13 cellular contexts compared by ENCODE assay signal in genomic region chr1:34529935-34530859, GRCh38.
A peak's percentile ranks its signal among the peaks of the same experiment; 100 is the strongest.
DNase-seq lines count a peak whose midpoint lies in the region; ATAC-seq and TF ChIP-seq lines count a peak whose summit lies in the region.
"Had no signal": no experiment of that assay in that cellular context is flagged by ENCODE, and none has a peak within 500 bp of the region (broad histone marks: within the 10 kb centered on the region; RNA-seq: fewer than 3 reads in every experiment).

No MANE protein-coding gene starts in this region.

- H3K4me1 ChIP-seq in OCI-LY3 (ENCODE audit: low read length) (peaks cover 60% of the 10 kb centered on the region), osteoblast (ENCODE audit: insufficient read depth, low read length) (no peaks in the 10 kb centered on the region)
- H3K4me1 ChIP-seq: adrenal gland, heart left ventricle, right lobe of liver had no signal

- DNase-seq in GM12864 (ENCODE audit: low read depth) (peak; percentile 47), COR-L47 (lab: John Stamatoyannopoulos, UW) (no peak), osteoblast (ENCODE audit: insufficient read length, low spot score, missing footprints) (no peak), SW 1271 (lab: John Stamatoyannopoulos, UW) (no peak), SK-N-DZ (ENCODE audit: low spot score) (no peak)
- DNase-seq: activated CD8-positive, alpha-beta T cell treated with anti-CD3 and anti-CD28 coated beads for 36 hours; heart left ventricle; NCI-H526 treated with DMSO at 0.1 percent for 48 hours; right lobe of liver had no signal

- H3K36me3 ChIP-seq in OCI-LY3 (replicated peaks; ENCODE audit: low read depth, low read length) (no peaks in the 10 kb centered on the region), osteoblast (ENCODE audit: insufficient read depth, low read length) (no peaks in the 10 kb centered on the region)
- H3K36me3 ChIP-seq: adrenal gland, heart left ventricle, right lobe of liver had no signal

- TF ChIP-seq CTCF in GM12864 (IDR thresholded peaks at IDR 0.05; ENCODE audit: low read depth, low read length, missing control alignments): no peak
- TF ChIP-seq CTCF in OCI-LY3 (IDR thresholded peaks at IDR 0.05; ENCODE audit: low read depth, low read length): no peak
- TF ChIP-seq CTCF in osteoblast (IDR thresholded peaks at IDR 0.05; ENCODE audit: extremely low read depth, low read depth, low read length): no peak

- ATAC-seq in GM19438 (IDR thresholded peaks at IDR 0.05; ENCODE audit: low read depth, unreplicated experiment) (peak; percentile 53), HG02885 (IDR thresholded peaks at IDR 0.05; ENCODE audit: poor library complexity, unreplicated experiment) (peak; percentile 75)
- ATAC-seq: activated CD8-positive, alpha-beta T cell treated with anti-CD3 and anti-CD28 coated beads for 36 hours; heart left ventricle; right lobe of liver had no signal

- H3K9ac ChIP-seq in OCI-LY3 (ENCODE audit: low read length): peak overlapping the region; percentile 69

- no peaks in the 10 kb centered on the region for H3K79me2 ChIP-seq in OCI-LY3 (ENCODE audit: low read length)
- H3K79me2 ChIP-seq in osteoblast (ENCODE audit: insufficient read depth, low read length): no peaks in the 10 kb centered on the region

- H4K20me1 ChIP-seq in OCI-LY3 (ENCODE audit: insufficient read depth, low read length) (no peaks in the 10 kb centered on the region), osteoblast (ENCODE audit: insufficient read depth, low read length) (no peaks in the 10 kb centered on the region)

- peak overlapping the region; percentile 31 for H2AFZ ChIP-seq in OCI-LY3 (ENCODE audit: low read depth, low read length)
- no peak overlapping the region for H2AFZ ChIP-seq in osteoblast (ENCODE audit: low read length)

- peak overlapping the region; percentile 97 for H3K27ac ChIP-seq in OCI-LY3 (ENCODE audit: low read length)
- no peak overlapping the region for H3K27ac ChIP-seq in osteoblast (ENCODE audit: low read depth, low read length)
- H3K27ac ChIP-seq: adrenal gland, heart left ventricle, right lobe of liver had no signal

- H3K27me3 ChIP-seq in OCI-LY3 (ENCODE audit: low read depth, low read length) (no peaks in the 10 kb centered on the region), osteoblast (ENCODE audit: insufficient read depth, low read length) (no peaks in the 10 kb centered on the region)
- H3K27me3 ChIP-seq: adrenal gland, right lobe of liver had no signal

- H3K4me2 ChIP-seq in OCI-LY3 (ENCODE audit: low read length) (peak overlapping the region; percentile 81), osteoblast (ENCODE audit: insufficient read depth, low read length) (no peak overlapping the region)

- no peak overlapping the region; the same call in 1 of the 2 replicates for H3K4me3 ChIP-seq in GM12864 (ENCODE audit: low read depth, low read length)
- peak overlapping the region; percentile 53 for H3K4me3 ChIP-seq in OCI-LY3 (ENCODE audit: low read length)
- no peak overlapping the region for H3K4me3 ChIP-seq in osteoblast (ENCODE audit: insufficient read depth, low read length)
- H3K4me3 ChIP-seq: adrenal gland, heart left ventricle, right lobe of liver had no signal

- H3K9me3 ChIP-seq in OCI-LY3 (ENCODE audit: insufficient read depth, low read length) (no peaks in the 10 kb centered on the region), osteoblast (ENCODE audit: low read depth, low read length) (peaks cover 4% of the 10 kb centered on the region)
- H3K9me3 ChIP-seq: adrenal gland, heart left ventricle, right lobe of liver had no signal
